Comparison of ENCODE assay signal across 1 cellular context in genomic region chr19:45037393-45038169, GRCh38.
TF ChIP-seq lines count a peak whose summit lies in the region.

No MANE protein-coding gene starts in this region.

TF ChIP-seq in H1, 55 proteins besides CTCF, POLR2A, EP300 and RAD21:
- TF ChIP-seq SP4 (IDR thresholded peaks at IDR 0.05; ENCODE audit: low read length) (no peak), KDM1A (IDR thresholded peaks at IDR 0.05; ENCODE audit: borderline replicate concordance, low read length) (peak; percentile 77; the same call in 1 of the 2 replicates), TCF12 (IDR thresholded peaks at IDR 0.05; ENCODE audit: low read depth, low read length) (no peak), FOSL1 (IDR thresholded peaks at IDR 0.05; ENCODE audit: insufficient read depth, low read depth, low read length) (no peak), BACH1 (IDR thresholded peaks at IDR 0.05; ENCODE audit: low read length) (no peak), HDAC6 (IDR thresholded peaks at IDR 0.05; ENCODE audit: low read depth, low read length) (no peak), HDAC2 (IDR thresholded peaks at IDR 0.05; ENCODE audit: borderline replicate concordance in 1 of 2, low read depth in 2 of 2, low read length in 2 of 2) (0 out of 4 replicates have a peak, but pooled peaks of 1 of the 2 experiments have one; percentile 61), TBP (IDR thresholded peaks at IDR 0.05; ENCODE audit: low read depth, low read length) (no peak), CTBP2 (IDR thresholded peaks at IDR 0.05; ENCODE audit: borderline replicate concordance, insufficient read depth, insufficient read length, low read length) (no peak), SAP30 (IDR thresholded peaks at IDR 0.05; ENCODE audit: insufficient read depth, insufficient replicate concordance, low read length) (no peak), POU5F1 (IDR thresholded peaks at IDR 0.05; ENCODE audit: low read depth, low read length) (no peak), NRF1 (IDR thresholded peaks at IDR 0.05; ENCODE audit: low read depth, low read length) (no peak), EGR1 (IDR thresholded peaks at IDR 0.05; ENCODE audit: borderline replicate concordance, low read depth, low read length) (no peak), POLR2AphosphoS5 (IDR thresholded peaks at IDR 0.05; ENCODE audit: low read depth, low read length) (no peak)
